ENCODE assay signal across 1 cellular context in genomic region chr19:19063183-19064097, GRCh38.
TF ChIP-seq lines count a peak whose summit lies in the region.

Gene SLC25A42 (plus strand): TSS chr19:19063994. CDS start chr19:19096125, 32,131 bp downstream.

TF ChIP-seq in SK-N-SH, 30 proteins besides CTCF, POLR2A, EP300 and RAD21 (continued from another document):
- 0 out of 2 replicates have a peak, but pooled peaks have one; percentile 15 for TF ChIP-seq MAX (IDR thresholded peaks at IDR 0.05; ENCODE audit: low read depth)
